In the genomic region with DNA sequence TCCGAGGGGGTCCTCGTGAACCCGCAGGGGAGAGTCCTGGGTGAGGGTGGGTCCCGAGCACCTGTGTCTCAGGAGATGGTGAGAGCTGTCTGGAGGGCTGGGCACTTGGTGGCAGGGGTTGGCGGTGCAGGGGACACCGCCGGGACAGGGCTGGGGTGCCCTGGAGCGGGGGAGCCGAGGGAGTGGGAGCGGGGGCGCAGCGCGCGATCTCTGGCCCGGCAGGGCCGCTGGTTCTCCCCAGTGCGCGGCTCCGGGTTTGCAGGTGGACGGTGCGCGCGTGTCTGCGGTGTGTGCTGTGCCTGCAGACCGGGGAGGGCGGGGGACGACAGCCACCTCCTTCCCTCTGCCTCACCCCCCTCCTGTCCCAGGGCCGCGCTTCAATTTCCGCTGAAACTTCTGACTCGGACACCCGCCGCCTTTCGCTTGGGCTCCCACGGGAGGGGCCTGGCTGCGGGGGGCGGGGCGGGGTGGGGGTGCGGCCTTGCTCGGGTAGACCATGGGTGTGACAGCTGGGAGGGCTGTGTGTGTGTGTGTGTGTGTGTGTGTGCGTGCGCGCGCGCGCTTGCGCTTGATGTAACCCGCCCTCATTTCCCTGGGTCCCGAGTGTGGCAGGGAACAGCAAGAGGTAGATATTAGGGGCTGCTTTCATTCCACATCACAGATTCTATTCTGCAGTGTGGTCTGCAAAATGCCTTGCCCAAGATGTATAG, we compare ENCODE assay signal across 8 cellular contexts. TPM values are rescaled to one million over a fixed set of nuclear protein-coding genes. Genes with fewer than 3 reads are reported as not detected.
DNase-seq lines count a peak whose midpoint lies in the region; ATAC-seq, FAIRE-seq and TF ChIP-seq lines count a peak whose summit lies in the region.

No MANE protein-coding gene starts in this region.

- H3K4me2 ChIP-seq in A549 = peak overlapping the region; percentile 87

- WGBS in A549 (ENCODE audit: missing lambda C conversion rate) = 0% methylated on average over 26 of the region's 49 CpGs
- WGBS in ectodermal cell, 2 experiments = 6 to 9% methylated on average over 48 to 49 of the region's 49 CpGs

- ATAC-seq in A549 = peak; percentile 68 to 72
- ATAC-seq in GM18520 (IDR thresholded peaks at IDR 0.05; ENCODE audit: unreplicated experiment) = peak; percentile 40
- peak; percentile 79 for ATAC-seq in HG03045 (IDR thresholded peaks at IDR 0.05; ENCODE audit: unreplicated experiment)

- H3K27ac ChIP-seq in A549 = peak overlapping the region; percentile 94 to 98
- no peak overlapping the region for H3K27ac ChIP-seq in ectodermal cell (ENCODE audit: insufficient read depth, low read depth, low read length, poor library complexity, severe bottlenecking)

- POLR2A ChIA-PET in A549 (lab: Yijun Ruan, JAX) = interaction anchor here (0.8 to 14.2 kb wide), 8 partner anchors 9 to 162 kb away, joined by 3 to 147 read pairs (median 12); partner anchors contain the start of genes CSNK2A1 and RBCK1

- no peak for FAIRE-seq in A549 (lab: Jason Lieb, UNC)

- TF ChIP-seq RAD21 in A549 (conservative IDR thresholded peaks at IDR 0.05 in 1 of 2, IDR thresholded peaks at IDR 0.05 in 1 of 2) = peak in 1 of 2 experiments; percentile 43; a peak in 2 of 5 replicates

- peaks cover 41% of the 10 kb centered on the region for H3K27me3 ChIP-seq in ectodermal cell (ENCODE audit: control insufficient read depth, insufficient read depth, low read length, poor library complexity, severe bottlenecking)

- no peaks in the 10 kb centered on the region for H3K9me3 ChIP-seq in A549
- H3K9me3 ChIP-seq in ectodermal cell (ENCODE audit: control insufficient read depth, low read length) = no peaks in the 10 kb centered on the region

- H3K4me1 ChIP-seq in A549 (peaks cover 65% of the 10 kb centered on the region), ectodermal cell (ENCODE audit: control insufficient read depth, insufficient read depth, low read length) (peaks cover 6% of the 10 kb centered on the region)

- TF ChIP-seq CTCF in A549 (IDR thresholded peaks at IDR 0.05) = no peak

- DNase-seq in A549 (ENCODE audit: low read depth in 1 of 2, low spot score in 1 of 2) (peak; percentile 64 to 91), NCI-H524 (lab: John Stamatoyannopoulos, UW) (peak; percentile 76 to 87), medulla oblongata (ENCODE audit: extremely low spot score) (peak; percentile 17)
- peak; percentile 61 to 66 for DNase-seq in activated CD4-positive, alpha-beta T cell treated with anti-CD3 and anti-CD28 coated beads, Interleukin-2, amount 50 U/mL, for 4 hours
- DNase-seq in stimulated activated CD8-positive, alpha-beta memory T cell treated with anti-CD3 and anti-CD28 coated beads, Interleukin-15, amount 100 ng/mL, for 24 hours (ENCODE audit: low read depth) = peak; percentile 19

- peak; percentile 33 to 40; a peak in 2 of 5 replicates for TF ChIP-seq EP300 in A549 (IDR thresholded peaks at IDR 0.05)

- CTCF ChIA-PET in A549 (lab: Yijun Ruan, JAX) = interaction anchor here (1.0 to 50.3 kb wide), 9 partner anchors 11 to 56 kb away, joined by 3 to 1229 read pairs (median 9); partner anchors contain the start of gene NRSN2

- H3K36me3 ChIP-seq in ectodermal cell (ENCODE audit: control insufficient read depth, insufficient read depth, low read length) = no peaks in the 10 kb centered on the region

- peak; percentile 41; the same call in 1 of the 2 replicates for TF ChIP-seq POLR2A in A549 (IDR thresholded peaks at IDR 0.05; ENCODE audit: low read length)

- H3K4me3 ChIP-seq in A549 (peak overlapping the region; percentile 93), ectodermal cell (ENCODE audit: insufficient read depth, low read depth, low read length) (peak overlapping the region; percentile 52)

TF ChIP-seq in A549, 52 proteins besides CTCF, POLR2A, EP300 and RAD21 (continues in another document):
- peak; percentile 2; the same call in 1 of the 2 replicates for TF ChIP-seq PHF8 (IDR thresholded peaks at IDR 0.05; ENCODE audit: borderline replicate concordance, low read depth)
- no peak for TF ChIP-seq EHF (CRISPR knock-in tag; IDR thresholded peaks at IDR 0.05)
- peak; percentile 39 to 99; a peak in 4 of 5 replicates for TF ChIP-seq JUN (IDR thresholded peaks at IDR 0.05)
- TF ChIP-seq RNF2 (IDR thresholded peaks at IDR 0.05; ENCODE audit: borderline replicate concordance, low read depth) = no peak
- no peak for TF ChIP-seq CBX2 (IDR thresholded peaks at IDR 0.05; ENCODE audit: borderline replicate concordance, low read depth)
- peak; percentile 47 for TF ChIP-seq MYC (IDR thresholded peaks at IDR 0.05; ENCODE audit: borderline replicate concordance, low read length)
- no peak for TF ChIP-seq HMGXB4 (CRISPR knock-in tag; IDR thresholded peaks at IDR 0.05; ENCODE audit: borderline replicate concordance)
- TF ChIP-seq GATA3 (IDR thresholded peaks at IDR 0.05; ENCODE audit: borderline replicate concordance) = peak; percentile 38
- no peak for TF ChIP-seq ESRRA (IDR thresholded peaks at IDR 0.05; ENCODE audit: borderline replicate concordance, low read length)
- TF ChIP-seq SMC3 (IDR thresholded peaks at IDR 0.05) = peak; percentile 35; the same call in 2 of the 3 replicates
- peak; percentile 73; the same call in 2 of the 3 replicates for TF ChIP-seq BCL3 (IDR thresholded peaks at IDR 0.05)
- TF ChIP-seq FOXS1 (CRISPR knock-in tag; IDR thresholded peaks at IDR 0.05) = no peak

RNA-seq across cellular contexts. Expression of gene TRIB3, which starts 1.2 kb away (rescaled TPM):
- polyA plus RNA-seq in A549 (2011; rRNA removed) = 210 and 269 TPM in 2 replicates
- polyA plus RNA-seq in A549 (2012; cell fraction: cytosol; rRNA removed) = 56.5 and 79.1 TPM in 2 replicates
- polyA plus RNA-seq in A549 (2012; cell fraction: nucleus; rRNA removed) = 68.7 and 90.7 TPM in 2 replicates
- polyA plus RNA-seq in A549 (2017; fragmentation: RNase III; extraction: RNeasy Plus Mini Kit Qiagen cat#74134 plus additional on column Dnase treatment) = 28.4 to 39.8 TPM (median 34.0 TPM) in 3 replicates
- polyA minus RNA-seq in A549 (2011; rRNA and poly(A)+ RNA removed) = 224 and 268 TPM in 2 replicates
- 2.6 TPM for polyA plus RNA-seq in ectodermal cell (2013, experiment 1 of 4)
- 4.1 TPM for polyA plus RNA-seq in ectodermal cell (2013, experiment 2 of 4)
- 2.5 TPM for polyA plus RNA-seq in ectodermal cell (2013, experiment 3 of 4)
- polyA plus RNA-seq in ectodermal cell (2013, experiment 4 of 4) = 3.3 TPM

RNA-seq across cellular contexts. Expression of gene RBCK1, which starts 26.4 kb away (rescaled TPM):
- 222 and 239 TPM in 2 replicates for polyA plus RNA-seq in A549 (2011; rRNA removed)
- polyA plus RNA-seq in A549 (2012; cell fraction: cytosol; rRNA removed) = 142 and 173 TPM in 2 replicates
- polyA plus RNA-seq in A549 (2012; cell fraction: nucleus; rRNA removed) = 254 and 311 TPM in 2 replicates
- polyA plus RNA-seq in A549 (2017; fragmentation: RNase III; extraction: RNeasy Plus Mini Kit Qiagen cat#74134 plus additional on column Dnase treatment) = 105 to 117 TPM (median 112 TPM) in 3 replicates
- polyA minus RNA-seq in A549 (2011; rRNA and poly(A)+ RNA removed) = 186 and 187 TPM in 2 replicates
- 54.3 TPM for polyA plus RNA-seq in ectodermal cell (2013, experiment 1 of 4)
- polyA plus RNA-seq in ectodermal cell (2013, experiment 2 of 4) = 45.8 TPM
- polyA plus RNA-seq in ectodermal cell (2013, experiment 3 of 4) = 47.5 TPM
- polyA plus RNA-seq in ectodermal cell (2013, experiment 4 of 4) = 50.9 TPM

RNA-seq across cellular contexts. Expression of gene NRSN2, which starts 34.8 kb away (rescaled TPM):
- polyA plus RNA-seq in A549 (2011; rRNA removed) (40.5 and 47.5 TPM in 2 replicates), A549 (2017; fragmentation: RNase III; extraction: RNeasy Plus Mini Kit Qiagen cat#74134 plus additional on column Dnase treatment) (59.6 to 74.8 TPM (median 74.3 TPM) in 3 replicates)
- polyA plus RNA-seq in A549 (2012; cell fraction: cytosol; rRNA removed) = 103 and 115 TPM in 2 replicates
- polyA plus RNA-seq in A549 (2012; cell fraction: nucleus; rRNA removed) = 84.2 and 135 TPM in 2 replicates
- 36.5 and 42.2 TPM in 2 replicates for polyA minus RNA-seq in A549 (2011; rRNA and poly(A)+ RNA removed)
- 37.0 TPM for polyA plus RNA-seq in ectodermal cell (2013, experiment 1 of 4)
- 44.2 TPM for polyA plus RNA-seq in ectodermal cell (2013, experiment 2 of 4)
- 32.4 TPM for polyA plus RNA-seq in ectodermal cell (2013, experiment 3 of 4)
- polyA plus RNA-seq in ectodermal cell (2013, experiment 4 of 4) = 33.0 TPM

RNA-seq across cellular contexts. Expression of gene SOX12, which starts 56.4 kb away (rescaled TPM):
- 7.0 and 7.5 TPM in 2 replicates for polyA plus RNA-seq in A549 (2011; rRNA removed)
- 16.0 and 19.5 TPM in 2 replicates for polyA plus RNA-seq in A549 (2012; cell fraction: cytosol; rRNA removed)
- 39.6 and 40.2 TPM in 2 replicates for polyA plus RNA-seq in A549 (2012; cell fraction: nucleus; rRNA removed)
- 24.6 to 32.8 TPM (median 29.2 TPM) in 3 replicates for polyA plus RNA-seq in A549 (2017; fragmentation: RNase III; extraction: RNeasy Plus Mini Kit Qiagen cat#74134 plus additional on column Dnase treatment)
- polyA minus RNA-seq in A549 (2011; rRNA and poly(A)+ RNA removed) = 6.1 and 6.6 TPM in 2 replicates
- polyA plus RNA-seq in ectodermal cell (2013, experiment 1 of 4) = 79.2 TPM
- 77.5 TPM for polyA plus RNA-seq in ectodermal cell (2013, experiment 2 of 4)
- polyA plus RNA-seq in ectodermal cell (2013, experiment 3 of 4) = 64.5 TPM
- 74.6 TPM for polyA plus RNA-seq in ectodermal cell (2013, experiment 4 of 4)

Comparison
In these comparisons a context has a peak if more than half of its experiments do, and no peak if none do; other contexts are left out.
1. DNase-seq: peak in every context shown above with its lines; median percentile 82 in NCI-H524; 78 in A549; 64 in activated CD4-positive, alpha-beta T cell treated with anti-CD3 and anti-CD28 coated beads, Interleukin-2, amount 50 U/mL, for 4 hours; 19 in stimulated activated CD8-positive, alpha-beta memory T cell treated with anti-CD3 and anti-CD28 coated beads, Interleukin-15, amount 100 ng/mL, for 24 hours; 17 in medulla oblongata.